Comparison of ENCODE assay signal across 20 cellular contexts in the genomic region with DNA sequence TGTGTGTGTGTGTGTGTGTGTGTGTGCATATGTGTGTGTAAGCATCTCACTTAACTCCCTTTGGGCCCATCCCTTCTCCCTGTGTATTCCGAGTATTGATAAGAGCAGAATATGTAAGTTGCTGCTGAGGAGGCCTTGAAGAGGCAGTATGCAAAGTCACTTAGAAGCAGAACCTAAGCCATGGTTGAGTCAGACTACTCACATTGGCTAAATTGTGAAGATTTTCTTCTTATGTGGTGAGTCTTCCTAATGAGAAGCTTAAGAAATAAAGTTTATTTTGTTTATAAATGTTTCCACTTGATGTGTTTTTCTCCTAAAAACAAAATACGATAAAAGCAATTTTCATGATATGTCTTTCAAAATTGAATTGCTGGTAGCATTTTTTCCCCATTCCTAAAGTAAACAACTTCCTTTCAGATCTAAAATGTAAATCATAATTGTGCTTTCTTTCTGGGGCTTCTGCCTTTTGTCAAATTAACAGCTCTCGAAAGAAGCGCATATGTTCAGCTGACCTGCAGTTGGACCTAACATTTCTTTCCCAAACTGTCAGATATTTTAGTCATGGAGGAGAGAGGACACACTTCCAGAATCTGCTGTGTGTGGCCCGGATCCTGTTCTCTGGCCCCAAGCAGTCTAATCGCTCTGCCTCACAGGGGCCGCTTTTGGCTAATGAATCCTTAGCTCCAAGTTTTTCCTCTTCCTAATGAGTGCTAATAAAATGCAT.
A peak's percentile ranks its signal among the peaks of the same experiment; 100 is the strongest.
DNase-seq lines count a peak whose midpoint lies in the region; ATAC-seq and TF ChIP-seq lines count a peak whose summit lies in the region.
"Had no signal": no experiment of that assay in that cellular context is flagged by ENCODE, and none has a peak within 500 bp of the region (broad histone marks: within the 10 kb centered on the region; RNA-seq: fewer than 3 reads in every experiment).

No MANE protein-coding gene starts in this region.

- POLR2A ChIA-PET in MCF 10A (lab: Yijun Ruan, JAX) (interaction anchor here (1.2 to 1.4 kb wide), 2 partner anchors 9 to 14 kb away, joined by 3 to 4 read pairs; no protein-coding TSS in a partner anchor), PC-3 (lab: Charles Lee; ENCODE audit: unreplicated experiment) (no interaction called here)

- H3K9me3 ChIP-seq in breast epithelium (no peaks in the 10 kb centered on the region), transverse colon (no peaks in the 10 kb centered on the region), PC-3 (ENCODE audit: low read length) (no peaks in the 10 kb centered on the region)
- H3K9me3 ChIP-seq: tibial nerve had no signal

- TF ChIP-seq EP300 in transverse colon (IDR thresholded peaks at IDR 0.05; ENCODE audit: low read depth), result no peak

- no peaks in the 10 kb centered on the region for H3K9me3 Mint-ChIP-seq in MCF 10A (ENCODE audit: unreplicated experiment)
- peaks cover 3% of the 10 kb centered on the region for H3K9me3 Mint-ChIP-seq in mesothelial cell of epicardium
- H3K9me3 Mint-ChIP-seq: IgD-negative memory B cell, neural progenitor cell had no signal

- no peaks in the 10 kb centered on the region for H3K27me3 ChIP-seq in breast epithelium
- no peaks in the 10 kb centered on the region for H3K27me3 ChIP-seq in transverse colon
- no peaks in the 10 kb centered on the region for H3K27me3 ChIP-seq in PC-3 (ENCODE audit: low read length)
- H3K27me3 ChIP-seq: neural progenitor cell, tibial nerve had no signal

- TF ChIP-seq POLR2A in breast epithelium (IDR thresholded peaks at IDR 0.05), result no peak
- no peak for TF ChIP-seq POLR2A in transverse colon (IDR thresholded peaks at IDR 0.05)

- no peaks in the 10 kb centered on the region for H3K79me2 ChIP-seq in PC-3 (ENCODE audit: low read length)

- H3K4me3 Mint-ChIP-seq in MCF 10A (ENCODE audit: unreplicated experiment), result no peak overlapping the region
- H3K4me3 Mint-ChIP-seq in mesothelial cell of epicardium, result no peak overlapping the region
- H3K4me3 Mint-ChIP-seq: activated CD4-positive, alpha-beta T cell treated with anti-CD3 and anti-CD28 coated beads for 36 hours; CD14-positive monocyte; IgD-negative memory B cell; neural progenitor cell had no signal

- H3K27ac Mint-ChIP-seq in MCF 10A (ENCODE audit: low read depth, unreplicated experiment), result no peak overlapping the region
- peak overlapping the region; percentile 39 for H3K27ac Mint-ChIP-seq in mesothelial cell of epicardium
- H3K27ac Mint-ChIP-seq: activated CD4-positive, alpha-beta T cell treated with anti-CD3 and anti-CD28 coated beads for 36 hours; CD14-positive monocyte; IgD-negative memory B cell; neural progenitor cell had no signal

- H2AFZ ChIP-seq in PC-3 (ENCODE audit: low read length), result no peak overlapping the region
- H2AFZ ChIP-seq: neural progenitor cell, PC-9 had no signal

- no peak for ATAC-seq in PC-3
- ATAC-seq: activated CD4-positive, alpha-beta T cell treated with anti-CD3 and anti-CD28 coated beads for 36 hours had no signal

- no peak for TF ChIP-seq CTCF in breast epithelium (IDR thresholded peaks at IDR 0.05)
- TF ChIP-seq CTCF in MCF 10A (IDR thresholded peaks at IDR 0.05; ENCODE audit: unreplicated experiment), result no peak
- TF ChIP-seq CTCF in mesothelial cell of epicardium (IDR thresholded peaks at IDR 0.05; ENCODE audit: unreplicated experiment), result no peak
- TF ChIP-seq CTCF in transverse colon (IDR thresholded peaks at IDR 0.05), result no peak
- no peak for TF ChIP-seq CTCF in PC-3 (conservative IDR thresholded peaks at IDR 0.05; ENCODE audit: low read depth, low read length)

- intact Hi-C loops in breast epithelium (cut with DNase I; ENCODE audit: low total_unique reads), result no loop called here
- intact Hi-C loops in MCF 10A (cut with micrococcal nuclease), result no loop called here
- intact Hi-C loops in transverse colon (cut with DNase I; ENCODE audit: low total_unique reads), result loop anchor here (10.0 kb wide), 1 partner anchor 287 kb away; a partner anchor contains a TSS
- intact Hi-C loops in PC-3 (cut with micrococcal nuclease), result no loop called here

- in situ Hi-C loops in transverse colon (cut with MboI; ENCODE audit: low pct_ligation_motif_present in 1 of 4, low pct_unique_long_range_greater_than_20kb in 1 of 4, low sequenced_read_pairs in 3 of 4), result no loop called here

- H3K36me3 ChIP-seq in breast epithelium, result no peaks in the 10 kb centered on the region
- no peaks in the 10 kb centered on the region for H3K36me3 ChIP-seq in transverse colon
- no peaks in the 10 kb centered on the region for H3K36me3 ChIP-seq in PC-3 (ENCODE audit: low read depth, low read length)
- H3K36me3 ChIP-seq: neural progenitor cell, tibial nerve had no signal

- H3K9me2 ChIP-seq in PC-3 (replicated peaks; ENCODE audit: low read length), result 0 out of 2 replicates have a peak, but pooled peaks cover 4% of the 10 kb centered on the region

- H3K4me3 ChIP-seq in breast epithelium (no peak overlapping the region), transverse colon (no peak overlapping the region), PC-3 (ENCODE audit: low read length) (no peak overlapping the region)
- H3K4me3 ChIP-seq: neural progenitor cell, PC-9, SK-N-MC, skin epidermis, tibial nerve had no signal

- H3K27me3 Mint-ChIP-seq in MCF 10A (ENCODE audit: insufficient read depth, unreplicated experiment) (no peaks in the 10 kb centered on the region), mesothelial cell of epicardium (ENCODE audit: low read depth) (no peaks in the 10 kb centered on the region)

- 45 to 68% methylated on average over 4 to 7 of the region's 7 CpGs for WGBS in transverse colon (ENCODE audit: low coverage in 1 of 2), 2 donors

- H3K4me1 Mint-ChIP-seq in MCF 10A (ENCODE audit: insufficient read depth, unreplicated experiment) (peaks cover 5% of the 10 kb centered on the region), mesothelial cell of epicardium (peaks cover 26% of the 10 kb centered on the region)
- H3K4me1 Mint-ChIP-seq: activated CD4-positive, alpha-beta T cell treated with anti-CD3 and anti-CD28 coated beads for 36 hours; CD14-positive monocyte; IgD-negative memory B cell had no signal

- H3K36me3 Mint-ChIP-seq in MCF 10A (ENCODE audit: insufficient read depth, unreplicated experiment), result no peaks in the 10 kb centered on the region
- no peaks in the 10 kb centered on the region for H3K36me3 Mint-ChIP-seq in mesothelial cell of epicardium
- H3K36me3 Mint-ChIP-seq: CD14-positive monocyte, IgD-negative memory B cell, neural progenitor cell had no signal

- no peaks in the 10 kb centered on the region for H3F3A ChIP-seq in PC-3 (ENCODE audit: low read length, unreplicated experiment)

- no peak for DNase-seq in breast epithelium (ENCODE audit: low spot score in 2 of 2)
- DNase-seq in MCF 10A (ENCODE audit: unreplicated experiment), result no peak
- peak; percentile 27 for DNase-seq in fibroblast of gingiva (ENCODE audit: low read depth)
- no peak for DNase-seq in mesothelial cell of epicardium (ENCODE audit: low spot score in 2 of 2, unreplicated experiment in 2 of 2)
- no peak for DNase-seq in transverse colon
- DNase-seq in activated CD8-positive, alpha-beta memory T cell treated with anti-CD3 and anti-CD28 coated beads, Interleukin-2, amount 50 U/mL, for 4 hours, result no peak
- no peak for DNase-seq in retina
- no peak for DNase-seq in PC-3
- DNase-seq: 8988T; activated CD4-positive, alpha-beta T cell treated with anti-CD3 and anti-CD28 coated beads for 36 hours; activated naive CD4-positive, alpha-beta T cell; NCI-H2029; NCI-H526; PC-9 had no signal

- no peaks in the 10 kb centered on the region for H4K20me1 ChIP-seq in PC-3 (ENCODE audit: low read length)

- H3K9ac ChIP-seq in PC-3 (ENCODE audit: low read length), result no peak overlapping the region
- H3K9ac ChIP-seq: neural progenitor cell had no signal

- no peak overlapping the region for H3K4me2 ChIP-seq in PC-3 (ENCODE audit: low read length)
- H3K4me2 ChIP-seq: neural progenitor cell, PC-9 had no signal

- H3K4me1 ChIP-seq in breast epithelium (no peaks in the 10 kb centered on the region), transverse colon (no peaks in the 10 kb centered on the region), PC-3 (ENCODE audit: insufficient read depth, low read length) (no peaks in the 10 kb centered on the region)
- H3K4me1 ChIP-seq: neural progenitor cell had no signal

- BruUV-seq in MCF 10A (replicated peaks; lab: Mats Ljungman, UMichigan), result no TSS peak
- no TSS peak for BruUV-seq in PC-3 (replicated peaks; lab: Mats Ljungman, UMichigan)

- CTCF ChIA-PET in MCF 10A (lab: Yijun Ruan, JAX), result interaction anchor here (1.4 to 1.5 kb wide), 2 partner anchors 20 to 22 kb away, joined by 4 to 6 read pairs; no protein-coding TSS in a partner anchor
- CTCF ChIA-PET in PC-3 (lab: Charles Lee), result no interaction called here

- H3K27ac ChIP-seq in breast epithelium, result peak overlapping the region; percentile 18 to 45
- H3K27ac ChIP-seq in transverse colon, result peak overlapping the region; percentile 43 to 73 (median 58)
- H3K27ac ChIP-seq in PC-3 (ENCODE audit: low read length), result no peak overlapping the region
- H3K27ac ChIP-seq: neural progenitor cell, PC-9, SK-N-MC, tibial nerve had no signal
